ENCODE assay signal across 24 cellular contexts in genomic region chr1:236509203-236509602, GRCh38. TPM values are rescaled to one million over a fixed set of nuclear protein-coding genes. Genes with fewer than 3 reads are reported as not detected.
DNase-seq lines count a peak whose midpoint lies in the region; ATAC-seq and TF ChIP-seq lines count a peak whose summit lies in the region.
"Had no signal": no experiment of that assay in that cellular context is flagged by ENCODE, and none has a peak within 500 bp of the region (broad histone marks: within the 10 kb centered on the region; RNA-seq: fewer than 3 reads in every experiment).

No MANE protein-coding gene starts in this region.

- intact Hi-C loops in Panc1 (cut with micrococcal nuclease; ENCODE audit: unreplicated experiment): no loop called here

- no peak overlapping the region for H3K4me3 Mint-ChIP-seq in mesothelial cell of epicardium
- H3K4me3 Mint-ChIP-seq: H9, HFFc6 had no signal

- H3K4me3 ChIP-seq in Panc1 (ENCODE audit: low read depth in 2 of 2, low read length in 2 of 2): no peak overlapping the region
- H3K4me3 ChIP-seq: K562, SJSA1 had no signal

- no peak for DNase-seq in Panc1 (ENCODE audit: low read depth, low spot score)
- no peak for DNase-seq in mesothelial cell of epicardium (ENCODE audit: low spot score in 2 of 2, unreplicated experiment in 2 of 2)
- no peak for DNase-seq in anterior cingulate cortex (lab: John Stamatoyannopoulos, UW)
- DNase-seq: COR-L47; DMS 273 treated with DMSO at 0.1 percent for 48 hours; DMS79 treated with DMSO at 0.1 percent for 48 hours; H9; HFFc6; NCI-H1092; NCI-H1436; NCI-H1930; NCI-H2227 treated with DMSO at 0.1 percent for 48 hours; NCI-H510A treated with DMSO at 0.1 percent for 48 hours; NCI-H748 treated with DMSO at 0.1 percent for 48 hours; NK-92 treated with Interleukin-12 subunit alpha and Interleukin-12 subunit beta, amount 100 ng/mL, for 24 hours had no signal

- H3K27me3 Mint-ChIP-seq in mesothelial cell of epicardium (ENCODE audit: low read depth): no peaks in the 10 kb centered on the region

- H3K27ac ChIP-seq in Panc1 (ENCODE audit: low read length): peak overlapping the region; percentile 100
- H3K27ac ChIP-seq: HL-60, SJSA1 had no signal

- peak overlapping the region; percentile 78 for H3K27ac Mint-ChIP-seq in mesothelial cell of epicardium
- H3K27ac Mint-ChIP-seq: HFFc6 had no signal

- peaks cover 47% of the 10 kb centered on the region for H3K4me1 ChIP-seq in Panc1 (ENCODE audit: control insufficient read depth, insufficient read depth, low read length)

- no peaks in the 10 kb centered on the region for H3K36me3 ChIP-seq in Panc1 (ENCODE audit: control insufficient read depth, insufficient read depth, low read length)
- H3K36me3 ChIP-seq: SJSA1 had no signal

- H3K27me3 ChIP-seq in Panc1 (ENCODE audit: control insufficient read depth, insufficient read depth, low read length): no peaks in the 10 kb centered on the region
- H3K27me3 ChIP-seq: SJSA1 had no signal

- no peaks in the 10 kb centered on the region for H3K36me3 Mint-ChIP-seq in mesothelial cell of epicardium
- H3K36me3 Mint-ChIP-seq: CD4-positive, CD25-positive, alpha-beta regulatory T cell had no signal

- CTCF ChIA-PET in Panc1 (lab: Charles Lee): no interaction called here

- ATAC-seq in GM18867 (IDR thresholded peaks at IDR 0.05; ENCODE audit: unreplicated experiment) (peak; percentile 38), HG02610 (IDR thresholded peaks at IDR 0.05; ENCODE audit: unreplicated experiment) (peak; percentile 41), Panc1 (no peak), GM21825 (IDR thresholded peaks at IDR 0.05; ENCODE audit: unreplicated experiment) (no peak), GM18505 (IDR thresholded peaks at IDR 0.05; ENCODE audit: unreplicated experiment) (no peak)
- ATAC-seq: Right ventricle myocardium inferior had no signal

- no peak for TF ChIP-seq POLR2A in GM18505 (IDR thresholded peaks at IDR 0.05; ENCODE audit: borderline replicate concordance, extremely low read depth, insufficient read depth, insufficient read length)

- POLR2A ChIA-PET in Panc1 (lab: Charles Lee): interaction anchor here (0.6 kb wide), 1 partner anchor 77 kb away, joined by 5 read pairs; no protein-coding TSS in a partner anchor

- H3K4me1 Mint-ChIP-seq in mesothelial cell of epicardium: peaks cover 30% of the 10 kb centered on the region

- in situ Hi-C loops in Panc1 (cut with HindIII; ENCODE audit: low pct_unique_long_range_greater_than_20kb, low sequenced_read_pairs): no loop called here

- TF ChIP-seq CTCF in Panc1 (IDR thresholded peaks at IDR 0.05): no peak
- no peak for TF ChIP-seq CTCF in mesothelial cell of epicardium (IDR thresholded peaks at IDR 0.05; ENCODE audit: unreplicated experiment)

- no peaks in the 10 kb centered on the region for H3K9me3 ChIP-seq in Panc1 (ENCODE audit: control insufficient read depth, insufficient read depth, low read depth, low read length)
- H3K9me3 ChIP-seq: SJSA1 had no signal

- no TSS peak for BruUV-seq in Panc1 (replicated peaks; lab: Mats Ljungman, UMichigan)

- H3K9me3 Mint-ChIP-seq in mesothelial cell of epicardium: no peaks in the 10 kb centered on the region
- H3K9me3 Mint-ChIP-seq: CD4-positive, CD25-positive, alpha-beta regulatory T cell; H9; HFFc6 had no signal

RNA-seq across cellular contexts. Expression of gene LGALS8, which starts 14.6 kb away (rescaled TPM):
- 221 TPM for total RNA-seq in Panc1 (2021; ENCODE audit: unreplicated experiment)
- 242 TPM for polyA plus RNA-seq in Panc1 (2012; ENCODE audit: insufficient read length)
- total RNA-seq in mesothelial cell of epicardium: 67.6 to 71.6 TPM (median 67.8 TPM) in 3 replicates

Comparison
In these comparisons a context has a peak if more than half of its experiments do, and no peak if none do; other contexts are left out.
1. ATAC-seq: peak in GM18867 (single experiment) and HG02610 (single experiment); none in Panc1 (single experiment), GM21825 (single experiment) and GM18505 (single experiment).